ENCODE assay signal across 35 cellular contexts in genomic region chr19:5285955-5286354, GRCh38.
"Had no signal": no experiment of that assay in that cellular context is flagged by ENCODE, and none has a peak within 500 bp of the region (broad histone marks: within the 10 kb centered on the region; RNA-seq: fewer than 3 reads in every experiment).

No MANE protein-coding gene starts in this region.

- H3K36me3 Mint-ChIP-seq: activated naive CD8-positive, alpha-beta T cell treated with anti-CD3 and anti-CD28 coated beads, Interleukin-2, amount 10 ng/mL, durations not matched to agents 7 days and 5 days had no signal

- H3K36me3 ChIP-seq: Peyer's patch had no signal

- H3K4me3 Mint-ChIP-seq: activated B cell treated with CpG ODN at 0.5 μM for 24 hours; activated CD4-positive, alpha-beta T cell treated with anti-CD3 and anti-CD28 coated beads, Interleukin-2, amount 10 ng/mL, durations not matched to agents 24 days and 14 days; activated CD8-positive, alpha-beta T cell treated with anti-CD3 and anti-CD28 coated beads for 36 hours; activated naive CD4-positive, alpha-beta T cell treated with anti-CD3 and anti-CD28 coated beads, Interleukin-2, amount 50 U/mL, for 24 hours; activated naive CD8-positive, alpha-beta T cell treated with anti-CD3 and anti-CD28 coated beads, Interleukin-2, amount 10 ng/mL, durations not matched to agents 7 days and 5 days; activated T-cell treated with anti-CD3 and anti-CD28 coated beads, Interleukin-2, amount 50 U/mL, for 24 hours; central memory CD8-positive, alpha-beta T cell had no signal

- H3K4me1 Mint-ChIP-seq: activated CD4-positive, alpha-beta T cell treated with anti-CD3 and anti-CD28 coated beads, Interleukin-2, amount 10 ng/mL, durations not matched to agents 24 days and 14 days; activated naive CD4-positive, alpha-beta T cell treated with anti-CD3 and anti-CD28 coated beads, Interleukin-2, amount 50 U/mL, for 24 hours; central memory CD8-positive, alpha-beta T cell had no signal

- H3K9me3 Mint-ChIP-seq: activated B cell treated with CpG ODN at 0.5 μM for 24 hours; activated CD4-positive, alpha-beta T cell treated with anti-CD3 and anti-CD28 coated beads, Interleukin-2, amount 10 ng/mL, durations not matched to agents 24 days and 14 days; activated CD8-positive, alpha-beta T cell treated with anti-CD3 and anti-CD28 coated beads for 36 hours; activated naive CD4-positive, alpha-beta T cell treated with anti-CD3 and anti-CD28 coated beads, Interleukin-2, amount 50 U/mL, for 24 hours; activated T-cell treated with anti-CD3 and anti-CD28 coated beads, Interleukin-2, amount 50 U/mL, for 24 hours; activated T-helper 2 cell treated with anti-CD3 and anti-CD28 coated beads, Interferon-gamma antibody, Interleukin-2, Interleukin-4, amounts not matched to agents 10 μg/mL and 5 μg/mL and 100 μg/mL, durations not matched to agents 14 hours and 24 hours and 36 hours; central memory CD8-positive, alpha-beta T cell had no signal

- H3K27me3 ChIP-seq: ascending aorta, cardiac muscle cell, Peyer's patch, SJSA1 had no signal

- H3K4me1 ChIP-seq: SJSA1 had no signal

- H3K27ac Mint-ChIP-seq: activated B cell treated with CpG ODN at 0.5 μM for 24 hours; activated CD4-positive, alpha-beta T cell treated with anti-CD3 and anti-CD28 coated beads, Interleukin-2, amount 10 ng/mL, durations not matched to agents 24 days and 14 days; activated CD8-positive, alpha-beta T cell treated with anti-CD3 and anti-CD28 coated beads for 36 hours; activated naive CD4-positive, alpha-beta T cell treated with anti-CD3 and anti-CD28 coated beads, Interleukin-2, amount 50 U/mL, for 24 hours; activated naive CD8-positive, alpha-beta T cell treated with anti-CD3 and anti-CD28 coated beads, Interleukin-2, amount 10 ng/mL, durations not matched to agents 7 days and 5 days; activated T-cell treated with anti-CD3 and anti-CD28 coated beads, Interleukin-2, amount 50 U/mL, for 24 hours; activated T-helper 2 cell treated with anti-CD3 and anti-CD28 coated beads, Interferon-gamma antibody, Interleukin-2, Interleukin-4, amounts not matched to agents 10 μg/mL and 5 μg/mL and 100 μg/mL, durations not matched to agents 14 hours and 24 hours and 36 hours had no signal

- H3K27ac ChIP-seq: ascending aorta, cardiac muscle cell, KMS-11, Peyer's patch, SJSA1, VCaP had no signal

- H3K4me2 ChIP-seq: KMS-11 had no signal

- H3K9ac ChIP-seq: KMS-11 had no signal

- DNase-seq: activated B cell treated with CpG ODN at 0.5 μM for 24 hours; activated CD4-positive, alpha-beta T cell treated with anti-CD3 and anti-CD28 coated beads for 1 hour; activated CD4-positive, alpha-beta T cell treated with anti-CD3 and anti-CD28 coated beads, Interleukin-2, amount 10 ng/mL, durations not matched to agents 24 days and 14 days; activated CD4-positive, alpha-beta T cell treated with anti-CD3 and anti-CD28 coated beads, Interleukin-2, amount 50 U/mL, for 4 hours; activated CD8-positive, alpha-beta T cell treated with anti-CD3 and anti-CD28 coated beads for 36 hours; activated gamma-delta T cell; activated naive CD4-positive, alpha-beta T cell treated with Interleukin-2 at 50 U/mL for 16 hours; activated naive CD8-positive, alpha-beta T cell treated with anti-CD3 and anti-CD28 coated beads, Interleukin-2, amount 10 ng/mL, durations not matched to agents 7 days and 5 days; activated T-cell treated with anti-CD3 and anti-CD28 coated beads, Interleukin-2, amount 50 U/mL, for 24 hours; amygdala; NCI-H1092 treated with DMSO at 0.1 percent for 48 hours; NCI-H1417; NCI-H1694; NCI-H1930; NCI-H2081 treated with DMSO at 0.1 percent for 48 hours; NCI-H510A; NCI-H526; NCI-H748 treated with DMSO at 0.1 percent for 48 hours; NK-92 treated with Interleukin-12 subunit alpha and Interleukin-12 subunit beta, amount 100 ng/mL, for 24 hours; PC-3; Peyer's patch; RPMI8226; SHP77 treated with DMSO at 0.1 percent for 48 hours; SW 1271; T-helper 1 cell; T-helper 2 cell; T-helper 9 cell had no signal

- H3K27me3 Mint-ChIP-seq: activated CD4-positive, alpha-beta T cell treated with anti-CD3 and anti-CD28 coated beads, Interleukin-2, amount 10 ng/mL, durations not matched to agents 24 days and 14 days; activated naive CD4-positive, alpha-beta T cell treated with anti-CD3 and anti-CD28 coated beads, Interleukin-2, amount 50 U/mL, for 24 hours; activated naive CD8-positive, alpha-beta T cell treated with anti-CD3 and anti-CD28 coated beads, Interleukin-2, amount 10 ng/mL, durations not matched to agents 7 days and 5 days had no signal

- H3K9me3 ChIP-seq: ascending aorta, Peyer's patch, SJSA1 had no signal

- H3K4me3 ChIP-seq: ascending aorta, cardiac muscle cell, Peyer's patch, SJSA1 had no signal
